In genomic region chr17:39244600-39245570, GRCh38 we compare ENCODE assay signal across 2 cellular contexts.
TF ChIP-seq lines count a peak whose summit lies in the region.

No MANE protein-coding gene starts in this region.

TF ChIP-seq in GM23338, 12 proteins besides CTCF, POLR2A, EP300 and RAD21:
- TF ChIP-seq ZNF331 (CRISPR knock-in tag; IDR thresholded peaks at IDR 0.05; ENCODE audit: low read depth) (no peak), ETS1 (IDR thresholded peaks at IDR 0.05) (no peak), EZH2 (IDR thresholded peaks at IDR 0.05; ENCODE audit: low read depth, unreplicated experiment) (no peak), STAT1 (IDR thresholded peaks at IDR 0.05; ENCODE audit: unreplicated experiment) (no peak), ZNF114 (CRISPR knock-in tag; IDR thresholded peaks at IDR 0.05) (no peak), REST (IDR thresholded peaks at IDR 0.05; ENCODE audit: unreplicated experiment) (no peak), ZNF462 (CRISPR knock-in tag; IDR thresholded peaks at IDR 0.05) (no peak), EZH2phosphoT487 (IDR thresholded peaks at IDR 0.05; ENCODE audit: unreplicated experiment) (no peak), NANOG (IDR thresholded peaks at IDR 0.05; ENCODE audit: borderline replicate concordance) (no peak)
TF ChIP-seq in GM23338: peak in this region for 0.

TF ChIP-seq in GM12878, 131 proteins besides CTCF, POLR2A, EP300 and RAD21:
- 0 out of 2 replicates have a peak, but pooled peaks have one; percentile 3 for TF ChIP-seq EED (IDR thresholded peaks at IDR 0.05; ENCODE audit: low read depth)
- TF ChIP-seq HDGF (IDR thresholded peaks at IDR 0.05): peak; percentile 82; the same call in 1 of the 2 replicates
- 0 out of 2 replicates have a peak, but pooled peaks have one; percentile 45 for TF ChIP-seq ZNF207 (IDR thresholded peaks at IDR 0.05; ENCODE audit: borderline replicate concordance)
- no peak for TF ChIP-seq BACH1 (IDR thresholded peaks at IDR 0.05; ENCODE audit: borderline replicate concordance)
- TF ChIP-seq POU2F2 (IDR thresholded peaks at IDR 0.05; ENCODE audit: borderline replicate concordance, low read depth, low read length): 0 out of 3 replicates have a peak, but pooled peaks have one; percentile 22
- TF ChIP-seq YY1 (IDR thresholded peaks at IDR 0.05; ENCODE audit: low read depth, low read length): peak; percentile 50; the same call in 1 of the 2 replicates
- TF ChIP-seq SMC3 (IDR thresholded peaks at IDR 0.05; ENCODE audit: borderline replicate concordance, low read length): peak; percentile 88
- TF ChIP-seq CBFB (IDR thresholded peaks at IDR 0.05; ENCODE audit: low read depth): no peak
